In the genomic region with DNA sequence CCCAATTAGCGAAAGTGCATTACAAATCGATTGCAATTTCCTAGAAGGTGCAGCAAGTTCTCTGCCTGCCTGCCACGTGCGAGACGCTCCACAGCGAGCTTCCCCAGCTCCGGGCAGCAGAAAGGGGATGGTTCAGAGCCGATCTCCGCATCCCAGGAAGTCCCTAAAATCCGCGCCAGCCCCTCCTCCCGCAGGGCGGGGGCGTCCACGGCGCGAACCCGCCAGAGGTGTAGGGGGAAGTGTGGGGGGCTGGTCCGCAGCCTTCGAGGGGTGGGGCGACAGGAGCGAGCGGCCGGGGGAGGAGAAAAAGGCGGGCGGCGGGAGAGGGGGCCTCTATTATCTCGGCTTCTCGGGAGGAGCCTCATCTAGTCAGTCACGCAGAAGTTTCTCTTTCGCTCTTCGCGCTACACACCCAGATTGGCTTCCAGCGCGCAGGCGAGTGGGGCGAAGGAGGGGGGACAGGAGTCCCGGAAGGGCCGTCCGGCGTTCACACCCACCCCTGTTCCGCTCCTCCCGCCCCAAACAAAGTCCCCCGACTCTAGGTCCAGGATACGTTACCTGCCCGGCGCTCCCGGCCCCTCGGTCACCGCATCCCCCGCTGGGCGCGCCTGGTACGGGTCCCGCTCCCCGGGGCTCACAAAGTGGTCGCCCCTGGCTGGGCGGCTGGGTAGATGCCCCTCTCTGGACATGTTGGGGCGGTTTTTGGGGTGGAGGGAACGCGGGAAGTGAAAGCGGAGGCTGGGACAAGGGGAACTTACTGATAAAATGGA, we compare ENCODE assay signal across 8 cellular contexts. TPM values are rescaled to one million over a fixed set of nuclear protein-coding genes. Genes with fewer than 3 reads are reported as not detected.
DNase-seq lines count a peak whose midpoint lies in the region; ATAC-seq, FAIRE-seq and TF ChIP-seq lines count a peak whose summit lies in the region.

No MANE protein-coding gene starts in this region.

- peaks cover 42% of the 10 kb centered on the region for H3K4me1 ChIP-seq in A673 (ENCODE audit: insufficient read depth, low read length, poor library complexity, severe bottlenecking)

- peak overlapping the region; percentile 88 for H3K4me3 ChIP-seq in A673 (ENCODE audit: low read depth, low read length, poor library complexity, severe bottlenecking)
- peak overlapping the region; percentile 70 for H3K4me3 ChIP-seq in WI38 (ENCODE audit: low read depth, low read length)
- peak overlapping the region; percentile 90 for H3K4me3 ChIP-seq in bronchial epithelial cell (ENCODE audit: low read depth, low read length)

- no peak for TF ChIP-seq CTCF in A673 (conservative IDR thresholded peaks at IDR 0.05; ENCODE audit: low read depth, low read length)
- TF ChIP-seq CTCF in WI38 (IDR thresholded peaks at IDR 0.05; ENCODE audit: low read depth, low read length) = no peak
- no peak for TF ChIP-seq CTCF in bronchial epithelial cell (IDR thresholded peaks at IDR 0.05; ENCODE audit: insufficient read depth, low read length, severe bottlenecking)

- BruUV-seq in A673 (replicated peaks; lab: Mats Ljungman, UMichigan) = no TSS peak

- CTCF ChIA-PET in A673 (lab: Charles Lee) = interaction anchor here (0.7 kb wide), 1 partner anchor 728 kb away, joined by 9 read pairs; no protein-coding TSS in a partner anchor

- peak overlapping the region; percentile 100 for H3K27ac ChIP-seq in A673 (ENCODE audit: low read depth, low read length, poor library complexity, severe bottlenecking)

- ATAC-seq in GM18868 (IDR thresholded peaks at IDR 0.05; ENCODE audit: unreplicated experiment) (peak; percentile 80), HG03097 (IDR thresholded peaks at IDR 0.05; ENCODE audit: low FRiP score, unreplicated experiment) (peak; percentile 78)

- POLR2A ChIA-PET in A673 (lab: Charles Lee; ENCODE audit: low non-redundant PET) = interaction anchor here (0.6 kb wide), 1 partner anchor 944 kb away, joined by 3 read pairs; no protein-coding TSS in a partner anchor

- intact Hi-C loops in A673 (cut with micrococcal nuclease; ENCODE audit: unreplicated experiment) = loop anchor here (2.0 to 10.0 kb wide), 4 partner anchors 59 to 851 kb away; no protein-coding TSS in a partner anchor

- no peaks in the 10 kb centered on the region for H3K9me3 ChIP-seq in A673 (ENCODE audit: low read depth, low read length, poor library complexity, severe bottlenecking)

- DNase-seq in A673 (ENCODE audit: low spot score) (peak; percentile 97), NCI-H2196 treated with DMSO at 0.1 percent for 48 hours (lab: John Stamatoyannopoulos, UW; ENCODE audit: unreplicated experiment) (peak; percentile 96), bronchial epithelial cell (ENCODE audit: low read depth) (peak; percentile 82), inferior parietal cortex (ENCODE audit: extremely low spot score) (peak; percentile 83)
- peak; percentile 85 for DNase-seq in stimulated activated CD4-positive, alpha-beta T cell treated with anti-CD3 and anti-CD28 coated beads, Interleukin-12 subunit alpha, Interleukin-12 subunit beta, amount 100 ng/mL, for 4 hours

- no peak for FAIRE-seq in bronchial epithelial cell (lab: Jason Lieb, UNC)

- H3K36me3 ChIP-seq in A673 (ENCODE audit: insufficient read depth, low read length, poor library complexity, severe bottlenecking) (no peaks in the 10 kb centered on the region), bronchial epithelial cell (ENCODE audit: control insufficient read depth, insufficient read depth, low read length) (no peaks in the 10 kb centered on the region)

- H3K27me3 ChIP-seq in A673 (replicated peaks; ENCODE audit: insufficient read depth, low read depth, low read length, poor library complexity) (no peaks in the 10 kb centered on the region), bronchial epithelial cell (ENCODE audit: control insufficient read depth, insufficient read depth, low read length) (no peaks in the 10 kb centered on the region)

RNA-seq across cellular contexts. Expression of gene NR4A2, which starts 9.1 kb away (rescaled TPM):
- total RNA-seq in A673 (2021) (1.1 and 1.8 TPM in 2 replicates), bronchial epithelial cell (under 0.01 and 0.26 TPM in 2 replicates)

Comparison
In these comparisons a context has a peak if more than half of its experiments do, and no peak if none do; other contexts are left out.
1. Peak in every context shown above with its lines: DNase-seq, ATAC-seq, H3K4me3 ChIP-seq and H3K27ac ChIP-seq.